In the genomic region with DNA sequence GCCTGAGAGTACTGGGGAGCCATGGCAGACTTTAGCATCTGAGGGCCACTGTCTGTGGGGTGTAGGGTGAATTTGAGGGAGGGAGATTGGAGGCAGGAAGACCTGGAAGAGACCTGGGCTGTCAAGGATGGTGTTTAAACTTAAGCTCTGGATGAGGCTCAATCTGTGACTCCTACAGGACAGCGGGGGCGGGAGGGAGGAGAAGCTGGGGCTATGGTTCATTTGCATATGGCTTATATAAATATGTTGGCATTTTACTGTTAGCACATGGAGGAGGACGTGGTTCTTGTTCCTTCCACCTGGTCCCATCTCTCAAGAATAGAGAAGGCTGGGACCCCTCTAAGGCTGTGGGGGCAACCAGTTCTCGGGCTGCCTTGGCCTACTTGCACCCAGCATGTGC, we compare ENCODE assay signal across 14 cellular contexts.
"Had no signal": no experiment of that assay in that cellular context is flagged by ENCODE, and none has a peak within 500 bp of the region (broad histone marks: within the 10 kb centered on the region; RNA-seq: fewer than 3 reads in every experiment).

No MANE protein-coding gene starts in this region.

- H3K4me3 ChIP-seq: ascending aorta, gastrocnemius medialis, heart left ventricle, lower lobe of right lung, neural progenitor cell, pancreas, sigmoid colon, spleen, tibial nerve had no signal

- H3K27me3 ChIP-seq: pancreas, sigmoid colon had no signal

- H3K4me1 ChIP-seq: gastrocnemius medialis, pancreas had no signal

- H3K4me2 ChIP-seq: neural progenitor cell had no signal

- DNase-seq: activated gamma-delta T cell, erythroblast, gastrocnemius medialis, heart left ventricle, left cardiac atrium, lower lobe of right lung, sigmoid colon, spleen had no signal

- H3K36me3 Mint-ChIP-seq: mesothelial cell of epicardium, neural progenitor cell had no signal

- H3K27ac Mint-ChIP-seq: activated T-cell treated with anti-CD3 and anti-CD28 coated beads, Interleukin-2, amount 50 U/mL, for 72 hours; mesothelial cell of epicardium had no signal

- H3K36me3 ChIP-seq: ascending aorta, gastrocnemius medialis, lower lobe of right lung, neural progenitor cell, pancreas, tibial nerve had no signal

- H3K4me3 Mint-ChIP-seq: mesothelial cell of epicardium, neural progenitor cell had no signal

- H3K9me3 ChIP-seq: ascending aorta, gastrocnemius medialis, heart left ventricle, lower lobe of right lung, pancreas, sigmoid colon, spleen, tibial nerve had no signal

- H3K27ac ChIP-seq: ascending aorta, gastrocnemius medialis, heart left ventricle, lower lobe of right lung, neural progenitor cell, pancreas, sigmoid colon, tibial nerve had no signal

- H3K9me3 Mint-ChIP-seq: activated T-cell treated with anti-CD3 and anti-CD28 coated beads, Interleukin-2, amount 50 U/mL, for 72 hours; mesothelial cell of epicardium; neural progenitor cell had no signal
